Comparison of ENCODE assay signal across 8 cellular contexts in genomic region chr17:45332989-45333701, GRCh38. TPM values are rescaled to one million over a fixed set of nuclear protein-coding genes. Genes with fewer than 3 reads are reported as not detected.
DNase-seq lines count a peak whose midpoint lies in the region; ATAC-seq lines count a peak whose summit lies in the region.
"Had no signal": no experiment of that assay in that cellular context is flagged by ENCODE, and none has a peak within 500 bp of the region (broad histone marks: within the 10 kb centered on the region; RNA-seq: fewer than 3 reads in every experiment).

No MANE protein-coding gene starts in this region.

- no peaks in the 10 kb centered on the region for H3K27me3 Mint-ChIP-seq in activated naive CD8-positive, alpha-beta T cell treated with anti-CD3 and anti-CD28 coated beads, Interleukin-2, amount 50 U/mL, for 24 hours

- H3K27ac Mint-ChIP-seq in activated naive CD8-positive, alpha-beta T cell treated with anti-CD3 and anti-CD28 coated beads, Interleukin-2, amount 50 U/mL, for 24 hours: no peak overlapping the region

- H3K4me1 Mint-ChIP-seq in activated naive CD8-positive, alpha-beta T cell treated with anti-CD3 and anti-CD28 coated beads, Interleukin-2, amount 50 U/mL, for 24 hours: peaks cover 28% of the 10 kb centered on the region

- DNase-seq in Kasumi-1 (lab: John Stamatoyannopoulos, UW) (peak; percentile 93 to 94), renal cortical epithelial cell (ENCODE audit: low read depth) (peak; percentile 56), NCI-H82 treated with DMSO at 0.1 percent for 48 hours (lab: John Stamatoyannopoulos, UW; ENCODE audit: unreplicated experiment) (no peak)
- DNase-seq in activated naive CD8-positive, alpha-beta T cell treated with anti-CD3 and anti-CD28 coated beads, Interleukin-2, amount 50 U/mL, for 24 hours: no peak
- DNase-seq: NCI-H1436 treated with DMSO at 0.1 percent for 48 hours had no signal

- peak; percentile 58 for ATAC-seq in GM18502 (IDR thresholded peaks at IDR 0.05; ENCODE audit: poor library complexity, unreplicated experiment)
- peak; percentile 79 for ATAC-seq in activated naive CD8-positive, alpha-beta T cell treated with anti-CD3 and anti-CD28 coated beads, Interleukin-2, amount 50 U/mL, for 24 hours
- no peak for ATAC-seq in GM18868 (IDR thresholded peaks at IDR 0.05; ENCODE audit: unreplicated experiment)
- ATAC-seq in GM18873 (IDR thresholded peaks at IDR 0.05; ENCODE audit: low FRiP score, unreplicated experiment): no peak

- H3K9me3 Mint-ChIP-seq in activated naive CD8-positive, alpha-beta T cell treated with anti-CD3 and anti-CD28 coated beads, Interleukin-2, amount 50 U/mL, for 24 hours: no peaks in the 10 kb centered on the region

- no peak overlapping the region for H3K4me3 Mint-ChIP-seq in activated naive CD8-positive, alpha-beta T cell treated with anti-CD3 and anti-CD28 coated beads, Interleukin-2, amount 50 U/mL, for 24 hours

- H3K36me3 Mint-ChIP-seq in activated naive CD8-positive, alpha-beta T cell treated with anti-CD3 and anti-CD28 coated beads, Interleukin-2, amount 50 U/mL, for 24 hours (ENCODE audit: low read depth): no peaks in the 10 kb centered on the region

RNA-seq across cellular contexts. Expression of gene MAP3K14, which starts 16.3 kb away (rescaled TPM):
- 3.1 and 9.9 TPM in 2 replicates for total RNA-seq in renal cortical epithelial cell

Comparison
In these comparisons a context has a peak if more than half of its experiments do, and no peak if none do; other contexts are left out.
1. ATAC-seq: peak in GM18502 (single experiment) and activated naive CD8-positive, alpha-beta T cell treated with anti-CD3 and anti-CD28 coated beads, Interleukin-2, amount 50 U/mL, for 24 hours (single experiment); none in GM18868 (single experiment) and GM18873 (single experiment).
2. DNase-seq: peak in Kasumi-1 (2 of 2) and renal cortical epithelial cell (single experiment); none in activated naive CD8-positive, alpha-beta T cell treated with anti-CD3 and anti-CD28 coated beads, Interleukin-2, amount 50 U/mL, for 24 hours (single experiment) and NCI-H82 treated with DMSO at 0.1 percent for 48 hours (single experiment).